20 cellular contexts compared by ENCODE assay signal in the genomic region with DNA sequence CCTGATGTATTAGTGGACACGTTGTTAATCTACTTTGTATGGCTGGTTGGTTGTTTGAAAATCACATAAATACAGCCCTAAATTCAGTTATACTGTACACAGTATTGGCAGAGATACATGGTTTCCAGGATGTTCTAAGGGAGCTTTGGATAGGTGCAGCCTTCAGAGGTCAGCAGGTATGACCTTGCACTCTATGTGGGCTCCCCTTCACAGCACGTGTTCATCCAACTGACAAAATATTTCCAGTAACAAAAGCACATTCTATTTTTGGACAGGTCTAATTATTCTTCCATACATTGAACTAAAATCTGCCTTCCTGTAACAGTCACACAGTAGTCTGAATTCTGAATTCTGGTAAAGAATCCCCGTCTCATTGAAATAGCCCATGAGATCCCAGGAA.
DNase-seq lines count a peak whose midpoint lies in the region; ATAC-seq, FAIRE-seq and TF ChIP-seq lines count a peak whose summit lies in the region.
"Had no signal": no experiment of that assay in that cellular context is flagged by ENCODE, and none has a peak within 500 bp of the region (broad histone marks: within the 10 kb centered on the region; RNA-seq: fewer than 3 reads in every experiment).

No MANE protein-coding gene starts in this region.

- H3K9me3 ChIP-seq in left ventricle myocardium inferior (replicated peaks) = no peaks in the 10 kb centered on the region
- no peaks in the 10 kb centered on the region for H3K9me3 ChIP-seq in pancreas
- H3K9me3 ChIP-seq: esophagus squamous epithelium, tibial nerve had no signal

- H3K27ac Mint-ChIP-seq in naive thymus-derived CD8-positive, alpha-beta T cell = no peak overlapping the region
- H3K27ac Mint-ChIP-seq in activated CD4-positive, alpha-beta memory T cell treated with anti-CD3 and anti-CD28 coated beads for 36 hours = no peak overlapping the region
- H3K27ac Mint-ChIP-seq: activated CD4-positive, alpha-beta T cell treated with anti-CD3 and anti-CD28 coated beads for 36 hours; activated T-cell treated with anti-CD3 and anti-CD28 coated beads, Interleukin-2, amount 50 U/mL, for 72 hours; CD8-positive, alpha-beta T cell; H9 had no signal

- H3K27ac ChIP-seq in VCaP (peak overlapping the region; percentile 95), left ventricle myocardium inferior (replicated peaks) (peak overlapping the region; percentile 51), pancreas (no peak overlapping the region)
- H3K27ac ChIP-seq: esophagus squamous epithelium, tibial nerve had no signal

- POLR2A ChIA-PET in naive thymus-derived CD8-positive, alpha-beta T cell (lab: Charles Lee) = no interaction called here
- POLR2A ChIA-PET in activated CD4-positive, alpha-beta memory T cell treated with anti-CD3 and anti-CD28 coated beads for 36 hours (lab: Charles Lee) = no interaction called here

- intact Hi-C loops in left ventricle myocardium inferior (cut with micrococcal nuclease) = no loop called here
- intact Hi-C loops in pancreas (cut with DNase I) = no loop called here
- intact Hi-C loops in activated CD4-positive, alpha-beta memory T cell treated with anti-CD3 and anti-CD28 coated beads for 36 hours (cut with micrococcal nuclease) = no loop called here

- H3K4me1 ChIP-seq in left ventricle myocardium inferior (peaks cover 18% of the 10 kb centered on the region), pancreas (peaks cover 6 to 11% (median 9%) of the 10 kb centered on the region in 3 donors)

- H3K4me1 Mint-ChIP-seq in naive thymus-derived CD8-positive, alpha-beta T cell = peaks cover 0 to 2% (median under 1%) of the 10 kb centered on the region in 4 donors
- no peaks in the 10 kb centered on the region for H3K4me1 Mint-ChIP-seq in activated CD4-positive, alpha-beta memory T cell treated with anti-CD3 and anti-CD28 coated beads for 36 hours (ENCODE audit: low read depth)
- H3K4me1 Mint-ChIP-seq: activated CD4-positive, alpha-beta T cell treated with anti-CD3 and anti-CD28 coated beads for 36 hours had no signal

- H3K4me3 ChIP-seq in left ventricle myocardium inferior (no peak overlapping the region), pancreas (no peak overlapping the region)
- H3K4me3 ChIP-seq: esophagus squamous epithelium, tibial nerve had no signal

- TF ChIP-seq CTCF in VCaP (conservative IDR thresholded peaks at IDR 0.05) (no peak), left ventricle myocardium inferior (IDR thresholded peaks at IDR 0.05; ENCODE audit: borderline replicate concordance) (no peak), pancreas (IDR thresholded peaks at IDR 0.05) (no peak)

- H3K9me3 Mint-ChIP-seq in naive thymus-derived CD8-positive, alpha-beta T cell = no peaks in the 10 kb centered on the region
- H3K9me3 Mint-ChIP-seq in activated CD4-positive, alpha-beta memory T cell treated with anti-CD3 and anti-CD28 coated beads for 36 hours = no peaks in the 10 kb centered on the region
- H3K9me3 Mint-ChIP-seq: activated T-cell treated with anti-CD3 and anti-CD28 coated beads, Interleukin-2, amount 50 U/mL, for 72 hours; CD8-positive, alpha-beta T cell; H9 had no signal

- H3K27me3 ChIP-seq in left ventricle myocardium inferior (ENCODE audit: low read depth) (no peaks in the 10 kb centered on the region), pancreas (no peaks in the 10 kb centered on the region)
- H3K27me3 ChIP-seq: esophagus squamous epithelium, tibial nerve had no signal

- FAIRE-seq in pancreas (lab: Jason Lieb, UNC) = no peak
- FAIRE-seq: TTC549 had no signal

- DNase-seq in COR-L47 (lab: John Stamatoyannopoulos, UW) = peak; percentile 9
- no peak for DNase-seq in left ventricle myocardium inferior
- no peak for DNase-seq in pancreas
- DNase-seq in NAMALWA (ENCODE audit: low spot score) = no peak
- no peak for DNase-seq in naive thymus-derived CD8-positive, alpha-beta T cell
- DNase-seq in SW 1271 (lab: John Stamatoyannopoulos, UW) = no peak
- no peak for DNase-seq in activated CD4-positive, alpha-beta memory T cell treated with anti-CD3 and anti-CD28 coated beads for 36 hours
- DNase-seq: activated CD4-positive, alpha-beta T cell treated with anti-CD3 and anti-CD28 coated beads for 36 hours; activated naive CD4-positive, alpha-beta T cell treated with anti-CD3 and anti-CD28 coated beads, Interleukin-2, amount 50 U/mL, for 16 hours; activated T-cell treated with anti-CD3 and anti-CD28 coated beads, Interleukin-2, amount 50 U/mL, for 72 hours; CD8-positive, alpha-beta T cell; DMS79; effector CD8-positive, alpha-beta T cell; esophagus squamous epithelium; H9; stimulated activated CD4-positive, alpha-beta T cell treated with anti-CD3 and anti-CD28 coated beads, Interleukin-2, amount 100 ng/mL, for 24 hours; stimulated activated naive CD4-positive, alpha-beta T cell treated with Interleukin-2 at 50 U/mL for 16 hours had no signal

- CTCF ChIA-PET in activated CD4-positive, alpha-beta memory T cell treated with anti-CD3 and anti-CD28 coated beads for 36 hours (lab: Charles Lee) = no interaction called here

- H3K36me3 ChIP-seq in left ventricle myocardium inferior = no peaks in the 10 kb centered on the region
- no peaks in the 10 kb centered on the region for H3K36me3 ChIP-seq in pancreas
- H3K36me3 ChIP-seq: esophagus squamous epithelium, tibial nerve had no signal

- peaks cover 0 to 8% (median 3%) of the 10 kb centered on the region in 5 donors for H3K27me3 Mint-ChIP-seq in naive thymus-derived CD8-positive, alpha-beta T cell
- peaks cover 4% of the 10 kb centered on the region for H3K27me3 Mint-ChIP-seq in activated CD4-positive, alpha-beta memory T cell treated with anti-CD3 and anti-CD28 coated beads for 36 hours
- H3K27me3 Mint-ChIP-seq: activated CD4-positive, alpha-beta T cell treated with anti-CD3 and anti-CD28 coated beads for 36 hours had no signal

- ATAC-seq in pancreas = peak; percentile 30 to 42 (median 34)
- ATAC-seq in naive thymus-derived CD8-positive, alpha-beta T cell = no peak
- ATAC-seq: activated CD4-positive, alpha-beta T cell treated with anti-CD3 and anti-CD28 coated beads for 36 hours; activated T-cell treated with anti-CD3 and anti-CD28 coated beads, Interleukin-2, amount 50 U/mL, for 72 hours; CD8-positive, alpha-beta T cell had no signal

- no peak overlapping the region for H3K4me3 Mint-ChIP-seq in naive thymus-derived CD8-positive, alpha-beta T cell
- H3K4me3 Mint-ChIP-seq in activated CD4-positive, alpha-beta memory T cell treated with anti-CD3 and anti-CD28 coated beads for 36 hours = no peak overlapping the region
- H3K4me3 Mint-ChIP-seq: activated CD4-positive, alpha-beta T cell treated with anti-CD3 and anti-CD28 coated beads for 36 hours; activated T-cell treated with anti-CD3 and anti-CD28 coated beads, Interleukin-2, amount 50 U/mL, for 72 hours; CD8-positive, alpha-beta T cell; H9 had no signal

- WGBS in pancreas, 2 donors = 36 to 40% methylated on average over 3 of the region's 3 CpGs

- no peaks in the 10 kb centered on the region for H3K36me3 Mint-ChIP-seq in naive thymus-derived CD8-positive, alpha-beta T cell
- no peaks in the 10 kb centered on the region for H3K36me3 Mint-ChIP-seq in activated CD4-positive, alpha-beta memory T cell treated with anti-CD3 and anti-CD28 coated beads for 36 hours
- H3K36me3 Mint-ChIP-seq: CD8-positive, alpha-beta T cell had no signal

Comparison
In these comparisons a context has a peak if more than half of its experiments do, and no peak if none do; other contexts are left out.
1. H3K27ac ChIP-seq: peak in VCaP (single experiment) and left ventricle myocardium inferior (single experiment); none in pancreas (0 of 4).
2. ATAC-seq: peak in pancreas (4 of 4); none in naive thymus-derived CD8-positive, alpha-beta T cell (0 of 2).